8 cellular contexts compared by ENCODE assay signal in genomic region chr9:137294091-137294683, GRCh38. TPM values are rescaled to one million over a fixed set of nuclear protein-coding genes. Genes with fewer than 3 reads are reported as not detected.
DNase-seq lines count a peak whose midpoint lies in the region; ATAC-seq and TF ChIP-seq lines count a peak whose summit lies in the region.

No MANE protein-coding gene starts in this region.

- TF ChIP-seq POLR2A in erythroblast (IDR thresholded peaks at IDR 0.05; ENCODE audit: low read length): no peak

- in situ Hi-C loops in SK-MEL-5 (cut with HindIII; ENCODE audit: low pct_unique_long_range_greater_than_20kb, low sequenced_read_pairs): no loop called here

- ATAC-seq in sciatic nerve (peak; percentile 21), HG03045 (IDR thresholded peaks at IDR 0.05; ENCODE audit: unreplicated experiment) (no peak), GM21390 (IDR thresholded peaks at IDR 0.05; ENCODE audit: unreplicated experiment) (no peak), HG03521 (IDR thresholded peaks at IDR 0.05; ENCODE audit: unreplicated experiment) (no peak)

- intact Hi-C loops in sciatic nerve (cut with DNase I): no loop called here

- peak; percentile 82 for DNase-seq in AG08396 (ENCODE audit: low spot score)
- DNase-seq in H4 (ENCODE audit: low spot score): peak; percentile 61
- DNase-seq in SK-MEL-5 (ENCODE audit: low read depth, low spot score): peak; percentile 76
- peak; percentile 40 to 57 for DNase-seq in erythroblast (lab: John Stamatoyannopoulos, UW)
- no peak for DNase-seq in sciatic nerve (ENCODE audit: low spot score)

RNA-seq across cellular contexts. Expression of gene NRARP, which starts 7.9 kb away (rescaled TPM):
- total RNA-seq in H4 (2014; rRNA removed; shearing (Covaris generic)): 0.37 TPM in 1 of 2 replicates, not detected in the other
- total RNA-seq in SK-MEL-5 (2014; rRNA removed; shearing (Covaris generic)): 0.50 and 0.67 TPM in 2 replicates
- 1.9 and 2.2 TPM in 2 replicates for polyA plus RNA-seq in SK-MEL-5 (2015; cell fraction: cytosol; rRNA removed)
- 0.51 TPM in 1 of 2 replicates, not detected in the other for polyA plus RNA-seq in SK-MEL-5 (2015; cell fraction: nucleus; rRNA removed)
- 18.5 TPM for total RNA-seq in sciatic nerve

RNA-seq across cellular contexts. Expression of gene TOR4A, which starts 16.7 kb away (rescaled TPM):
- total RNA-seq in H4 (2014; rRNA removed; shearing (Covaris generic)): 0.37 and 1.3 TPM in 2 replicates
- 0.03 and 0.13 TPM in 2 replicates for total RNA-seq in SK-MEL-5 (2014; rRNA removed; shearing (Covaris generic))
- 0.20 and 0.33 TPM in 2 replicates for polyA plus RNA-seq in SK-MEL-5 (2015; cell fraction: cytosol; rRNA removed)
- 0.04 and 0.22 TPM in 2 replicates for polyA plus RNA-seq in SK-MEL-5 (2015; cell fraction: nucleus; rRNA removed)
- 4.0 TPM for total RNA-seq in sciatic nerve

RNA-seq across cellular contexts. Expression of gene NELFB, which starts 39.1 kb away (rescaled TPM):
- total RNA-seq in H4 (2014; rRNA removed; shearing (Covaris generic)): 29.5 and 33.0 TPM in 2 replicates
- total RNA-seq in SK-MEL-5 (2014; rRNA removed; shearing (Covaris generic)): 47.3 and 47.4 TPM in 2 replicates
- 81.8 and 90.6 TPM in 2 replicates for polyA plus RNA-seq in SK-MEL-5 (2015; cell fraction: cytosol; rRNA removed)
- polyA plus RNA-seq in SK-MEL-5 (2015; cell fraction: nucleus; rRNA removed): 53.3 and 54.8 TPM in 2 replicates
- total RNA-seq in sciatic nerve: 38.9 TPM

RNA-seq across cellular contexts. Expression of gene STPG3, which starts 43.1 kb away (rescaled TPM):
- not detected in 2 replicates for total RNA-seq in H4 (2014; rRNA removed; shearing (Covaris generic))
- total RNA-seq in SK-MEL-5 (2014; rRNA removed; shearing (Covaris generic)): not detected in 2 replicates
- polyA plus RNA-seq in SK-MEL-5 (2015; cell fraction: cytosol; rRNA removed): not detected in 2 replicates
- not detected in 2 replicates for polyA plus RNA-seq in SK-MEL-5 (2015; cell fraction: nucleus; rRNA removed)
- total RNA-seq in sciatic nerve: not detected

RNA-seq across cellular contexts. Expression of gene TUBB4B, which starts 53.1 kb away (rescaled TPM):
- 164 and 180 TPM in 2 replicates for total RNA-seq in H4 (2014; rRNA removed; shearing (Covaris generic))
- 66.1 and 81.2 TPM in 2 replicates for total RNA-seq in SK-MEL-5 (2014; rRNA removed; shearing (Covaris generic))
- polyA plus RNA-seq in SK-MEL-5 (2015; cell fraction: cytosol; rRNA removed): 403 and 491 TPM in 2 replicates
- polyA plus RNA-seq in SK-MEL-5 (2015; cell fraction: nucleus; rRNA removed): 187 and 188 TPM in 2 replicates
- 108 TPM for total RNA-seq in sciatic nerve

Comparison
In these comparisons a context has a peak if more than half of its experiments do, and no peak if none do; other contexts are left out.
1. RNA of gene NRARP, which starts 7.9 kb away (total RNA-seq): 18.5 TPM in sciatic nerve (single experiment); 0.50 to 0.67 TPM in SK-MEL-5 and 0.37 TPM in H4; every median in the first group is over 10 times any median in the second.